Comparison of ENCODE assay signal across 1 cellular context in the genomic region with DNA sequence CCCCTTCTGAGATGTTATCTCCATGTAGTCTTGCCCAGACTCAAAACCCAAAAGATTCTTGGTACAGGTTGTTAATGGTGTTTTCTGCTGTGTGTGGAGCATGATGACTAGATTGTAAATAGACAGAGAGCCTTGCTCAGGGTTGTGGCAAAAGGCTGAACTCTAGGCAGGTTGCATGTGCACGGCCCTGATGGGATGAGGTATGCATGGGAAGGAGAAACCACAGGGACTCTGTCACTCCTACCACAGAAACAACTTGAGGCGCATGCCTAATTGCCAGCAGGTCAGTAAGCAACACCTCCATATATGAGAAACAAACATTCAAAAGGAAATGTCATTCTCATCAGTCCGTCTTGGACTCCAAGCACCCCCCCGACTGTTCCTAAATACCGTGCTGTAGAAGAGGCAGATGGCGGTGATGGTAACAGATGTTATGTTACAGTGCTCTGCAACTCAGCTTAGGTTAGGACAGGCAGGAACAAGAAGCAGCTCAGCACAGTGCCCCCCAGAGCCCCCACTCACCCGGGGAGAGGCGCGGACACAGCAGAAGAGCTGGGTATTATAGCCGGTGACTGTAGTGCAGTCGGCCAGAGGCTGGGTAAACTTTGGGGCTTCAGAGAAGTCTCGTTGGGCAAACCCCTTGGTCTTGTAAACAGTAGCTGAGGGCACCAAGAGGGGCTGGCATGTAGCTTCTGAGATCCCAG.
TF ChIP-seq lines count a peak whose summit lies in the region.

No MANE protein-coding gene starts in this region.

TF ChIP-seq in IMR-90, 13 proteins besides CTCF, POLR2A, EP300 and RAD21:
- TF ChIP-seq BHLHE40 (IDR thresholded peaks at IDR 0.05; ENCODE audit: low read depth, low read length): no peak
- TF ChIP-seq MAFK (IDR thresholded peaks at IDR 0.05; ENCODE audit: low read depth, low read length): no peak
- TF ChIP-seq FOS (IDR thresholded peaks at IDR 0.05; ENCODE audit: low read depth, low read length): no peak
- TF ChIP-seq RFX5 (IDR thresholded peaks at IDR 0.05; ENCODE audit: low read depth, low read length): no peak
- TF ChIP-seq RCOR1 (IDR thresholded peaks at IDR 0.05; ENCODE audit: insufficient replicate concordance, low read length): no peak
- TF ChIP-seq SMC3 (IDR thresholded peaks at IDR 0.05; ENCODE audit: low read depth, low read length): no peak
- TF ChIP-seq, protein P1, sequence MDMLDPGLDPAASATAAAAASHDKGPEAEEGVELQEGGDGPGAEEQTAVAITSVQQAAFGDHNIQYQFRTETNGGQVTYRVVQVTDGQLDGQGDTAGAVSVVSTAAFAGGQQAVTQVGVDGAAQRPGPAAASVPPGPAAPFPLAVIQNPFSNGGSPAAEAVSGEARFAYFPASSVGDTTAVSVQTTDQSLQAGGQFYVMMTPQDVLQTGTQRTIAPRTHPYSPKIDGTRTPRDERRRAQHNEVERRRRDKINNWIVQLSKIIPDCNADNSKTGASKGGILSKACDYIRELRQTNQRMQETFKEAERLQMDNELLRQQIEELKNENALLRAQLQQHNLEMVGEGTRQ (IDR thresholded peaks at IDR 0.05; ENCODE audit: low read depth, low read length): no peak
- no peak for TF ChIP-seq CEBPB (IDR thresholded peaks at IDR 0.05; ENCODE audit: low read depth, low read length)
- no peak for TF ChIP-seq CHD1 (IDR thresholded peaks at IDR 0.05; ENCODE audit: low read depth, low read length)
- TF ChIP-seq, protein P2, sequence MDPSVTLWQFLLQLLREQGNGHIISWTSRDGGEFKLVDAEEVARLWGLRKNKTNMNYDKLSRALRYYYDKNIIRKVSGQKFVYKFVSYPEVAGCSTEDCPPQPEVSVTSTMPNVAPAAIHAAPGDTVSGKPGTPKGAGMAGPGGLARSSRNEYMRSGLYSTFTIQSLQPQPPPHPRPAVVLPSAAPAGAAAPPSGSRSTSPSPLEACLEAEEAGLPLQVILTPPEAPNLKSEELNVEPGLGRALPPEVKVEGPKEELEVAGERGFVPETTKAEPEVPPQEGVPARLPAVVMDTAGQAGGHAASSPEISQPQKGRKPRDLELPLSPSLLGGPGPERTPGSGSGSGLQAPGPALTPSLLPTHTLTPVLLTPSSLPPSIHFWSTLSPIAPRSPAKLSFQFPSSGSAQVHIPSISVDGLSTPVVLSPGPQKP (IDR thresholded peaks at IDR 0.05; ENCODE audit: borderline replicate concordance, low read depth, low read length): no peak
- TF ChIP-seq MAZ (IDR thresholded peaks at IDR 0.05; ENCODE audit: borderline replicate concordance, low read depth, low read length): no peak
- no peak for TF ChIP-seq MXI1 (IDR thresholded peaks at IDR 0.05; ENCODE audit: borderline replicate concordance, low read depth, low read length)
- no peak for TF ChIP-seq NFE2L2 (IDR thresholded peaks at IDR 0.05; ENCODE audit: low read depth, low read length)
